ENCODE assay signal across 20 cellular contexts in the genomic region with DNA sequence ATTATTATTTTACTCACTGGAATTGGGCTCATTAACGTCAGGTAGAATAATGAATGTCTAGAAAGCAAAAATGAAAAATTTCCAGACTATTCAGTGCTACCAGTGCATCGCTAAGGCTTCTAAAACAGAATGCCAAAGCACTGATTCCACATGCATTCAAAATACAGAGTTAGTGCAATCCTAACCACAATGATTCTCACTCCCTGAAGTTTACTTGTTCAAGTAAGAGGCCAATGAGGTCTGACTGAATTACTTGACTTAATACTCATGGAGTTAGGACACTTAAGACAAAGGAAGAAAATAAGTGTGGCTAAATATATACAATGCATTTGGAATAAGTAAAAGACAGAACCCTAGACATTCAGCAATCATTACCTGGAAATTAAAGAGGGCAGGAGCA.
DNase-seq lines count a peak whose midpoint lies in the region; ATAC-seq, FAIRE-seq and TF ChIP-seq lines count a peak whose summit lies in the region.
"Had no signal": no experiment of that assay in that cellular context is flagged by ENCODE, and none has a peak within 500 bp of the region (broad histone marks: within the 10 kb centered on the region; RNA-seq: fewer than 3 reads in every experiment).

No MANE protein-coding gene starts in this region.

- H3K9me3 ChIP-seq in left lung (no peaks in the 10 kb centered on the region), osteoblast (ENCODE audit: low read depth, low read length) (no peaks in the 10 kb centered on the region)
- H3K9me3 ChIP-seq: BLaER1, Caco-2, HAP-1 had no signal

- intact Hi-C loops in left lung (cut with DNase I): no loop called here

- H3K4me3 ChIP-seq in bronchial epithelial cell (ENCODE audit: low read depth, low read length) (no peak overlapping the region), left lung (no peak overlapping the region), osteoblast (ENCODE audit: insufficient read depth, low read length) (no peak overlapping the region)
- H3K4me3 ChIP-seq: BLaER1, HAP-1 had no signal

- H3K4me1 ChIP-seq in left lung: no peaks in the 10 kb centered on the region
- H3K4me1 ChIP-seq in osteoblast (ENCODE audit: insufficient read depth, low read length): no peaks in the 10 kb centered on the region
- H3K4me1 ChIP-seq: BLaER1, Caco-2, HAP-1 had no signal

- peak; percentile 59 for ATAC-seq in left lung
- ATAC-seq: CD8-positive, alpha-beta T cell had no signal

- H3K27ac ChIP-seq in left lung: no peak overlapping the region
- H3K27ac ChIP-seq in osteoblast (ENCODE audit: low read depth, low read length): no peak overlapping the region
- H3K27ac ChIP-seq: 22Rv1, BLaER1, C4-2B had no signal

- H3K36me3 ChIP-seq in bronchial epithelial cell (ENCODE audit: control insufficient read depth, insufficient read depth, low read length) (no peaks in the 10 kb centered on the region), left lung (no peaks in the 10 kb centered on the region), osteoblast (ENCODE audit: insufficient read depth, low read length) (no peaks in the 10 kb centered on the region)
- H3K36me3 ChIP-seq: BLaER1, HAP-1 had no signal

- H4K20me1 ChIP-seq in osteoblast (ENCODE audit: insufficient read depth, low read length): no peaks in the 10 kb centered on the region
- H4K20me1 ChIP-seq: BLaER1 had no signal

- no peak for TF ChIP-seq CTCF in bronchial epithelial cell (IDR thresholded peaks at IDR 0.05; ENCODE audit: insufficient read depth, low read length, severe bottlenecking)
- no peak for TF ChIP-seq CTCF in left lung (IDR thresholded peaks at IDR 0.05)
- no peak for TF ChIP-seq CTCF in osteoblast (IDR thresholded peaks at IDR 0.05; ENCODE audit: extremely low read depth, low read depth, low read length)

- no peak for FAIRE-seq in bronchial epithelial cell (lab: Jason Lieb, UNC)
- FAIRE-seq: A204.1, G401.6, GM12892, H54 had no signal

- H2AFZ ChIP-seq in osteoblast (ENCODE audit: low read length): no peak overlapping the region

- H3K4me2 ChIP-seq in osteoblast (ENCODE audit: insufficient read depth, low read length): no peak overlapping the region
- H3K4me2 ChIP-seq: BLaER1 had no signal

- DNase-seq in M059J (ENCODE audit: low read depth): peak; percentile 32
- DNase-seq in bronchial epithelial cell (ENCODE audit: low read depth): peak; percentile 19
- no peak for DNase-seq in left lung
- no peak for DNase-seq in activated CD4-positive, alpha-beta T cell treated with anti-CD3 and anti-CD28 coated beads for 1 hour
- DNase-seq in activated CD4-positive, CD25-positive, alpha-beta regulatory T cell treated with anti-CD3 and anti-CD28 coated beads, Interleukin-2, amount 50 U/mL, for 72 hours: no peak
- no peak for DNase-seq in osteoblast (ENCODE audit: insufficient read length, low spot score, missing footprints)
- DNase-seq: Caco-2; CD4-positive, CD25-positive, alpha-beta regulatory T cell; CD8-positive, alpha-beta T cell; DMS153; DND-41; GOT3 had no signal

- no peaks in the 10 kb centered on the region for H3K79me2 ChIP-seq in osteoblast (ENCODE audit: insufficient read depth, low read length)

- H3K27me3 ChIP-seq in bronchial epithelial cell (ENCODE audit: control insufficient read depth, insufficient read depth, low read length) (no peaks in the 10 kb centered on the region), left lung (no peaks in the 10 kb centered on the region), osteoblast (ENCODE audit: insufficient read depth, low read length) (no peaks in the 10 kb centered on the region)
- H3K27me3 ChIP-seq: BLaER1 had no signal

Comparison
In these comparisons a context has a peak if more than half of its experiments do, and no peak if none do; other contexts are left out.
1. DNase-seq: peak in M059J (single experiment) and bronchial epithelial cell (single experiment); none in left lung (0 of 2), activated CD4-positive, alpha-beta T cell treated with anti-CD3 and anti-CD28 coated beads for 1 hour (single experiment), activated CD4-positive, CD25-positive, alpha-beta regulatory T cell treated with anti-CD3 and anti-CD28 coated beads, Interleukin-2, amount 50 U/mL, for 72 hours (single experiment) and osteoblast (single experiment).